ENCODE assay signal across 14 cellular contexts in genomic region chr6:118252474-118252873, GRCh38.
DNase-seq lines count a peak whose midpoint lies in the region; ATAC-seq and TF ChIP-seq lines count a peak whose summit lies in the region.
"Had no signal": no experiment of that assay in that cellular context is flagged by ENCODE, and none has a peak within 500 bp of the region (broad histone marks: within the 10 kb centered on the region; RNA-seq: fewer than 3 reads in every experiment).

No MANE protein-coding gene starts in this region.

- H4K20me1 ChIP-seq in OCI-LY1 (ENCODE audit: insufficient read depth, low read length) (no peaks in the 10 kb centered on the region), smooth muscle cell (ENCODE audit: low read depth) (no peaks in the 10 kb centered on the region)

- H3K79me2 ChIP-seq in OCI-LY1 (ENCODE audit: insufficient read depth, low read length) (no peaks in the 10 kb centered on the region), smooth muscle cell (ENCODE audit: low read depth) (no peaks in the 10 kb centered on the region)

- no peaks in the 10 kb centered on the region for H3K9me2 ChIP-seq in OCI-LY1 (ENCODE audit: low read depth, low read length)

- H2AFZ ChIP-seq in OCI-LY1 (ENCODE audit: low read length) (no peak overlapping the region), smooth muscle cell (ENCODE audit: low read depth) (no peak overlapping the region)

- H3F3A ChIP-seq in OCI-LY1 (ENCODE audit: insufficient read depth, low read length): no peaks in the 10 kb centered on the region
- no peaks in the 10 kb centered on the region for H3F3A ChIP-seq in smooth muscle cell (ENCODE audit: low read depth)

- 89 to 97% methylated on average over 1 of the region's 1 CpG for WGBS in testis, 2 donors
- 96% methylated on average over 1 of the region's 1 CpG for WGBS in smooth muscle cell (ENCODE audit: low lambda C conversion rate)

- DNase-seq in GM12865 (ENCODE audit: low read depth): peak; percentile 14
- DNase-seq in testis: no peak
- DNase-seq in NCI-H1092 (lab: John Stamatoyannopoulos, UW): no peak
- DNase-seq in HuH-7.5 (ENCODE audit: low spot score): no peak
- no peak for DNase-seq in smooth muscle cell (lab: John Stamatoyannopoulos, UW; ENCODE audit: unreplicated experiment)
- DNase-seq: activated naive CD8-positive, alpha-beta T cell treated with anti-CD3 and anti-CD28 coated beads for 36 hours; Caco-2; GOT3; stimulated activated CD4-positive, alpha-beta T cell treated with anti-CD3 and anti-CD28 coated beads, Interleukin-2, amount 100 ng/mL, for 48 hours; trophoblast cell had no signal

- H3K4me2 ChIP-seq in OCI-LY1 (ENCODE audit: low read length): no peak overlapping the region
- no peak overlapping the region for H3K4me2 ChIP-seq in smooth muscle cell

- no peaks in the 10 kb centered on the region for H3K9me3 ChIP-seq in OCI-LY1 (ENCODE audit: low read length)
- no peaks in the 10 kb centered on the region for H3K9me3 ChIP-seq in testis
- no peaks in the 10 kb centered on the region for H3K9me3 ChIP-seq in smooth muscle cell (replicated peaks; ENCODE audit: low read depth)
- H3K9me3 ChIP-seq: Caco-2 had no signal

- intact Hi-C loops in testis (cut with DNase I; ENCODE audit: low total_unique reads): no loop called here

- peak; percentile 4 for TF ChIP-seq CTCF in GM12865 (IDR thresholded peaks at IDR 0.05; ENCODE audit: insufficient read depth, low read depth, low read length, missing control alignments)
- TF ChIP-seq CTCF in OCI-LY1 (IDR thresholded peaks at IDR 0.05; ENCODE audit: low read length): peak; percentile 32; the same call in 1 of the 2 replicates
- TF ChIP-seq CTCF in testis (IDR thresholded peaks at IDR 0.05): no peak
- TF ChIP-seq CTCF in smooth muscle cell (IDR thresholded peaks at IDR 0.05; ENCODE audit: borderline replicate concordance, insufficient read depth, poor library complexity, severe bottlenecking): no peak

- H3K4me3 ChIP-seq in GM12865 (ENCODE audit: low read depth, low read length): no peak overlapping the region
- no peak overlapping the region for H3K4me3 ChIP-seq in OCI-LY1 (ENCODE audit: low read depth, low read length, poor library complexity, severe bottlenecking)
- no peak overlapping the region for H3K4me3 ChIP-seq in testis
- H3K4me3 ChIP-seq in smooth muscle cell: no peak overlapping the region

- peak; percentile 74 for ATAC-seq in GM19463 (IDR thresholded peaks at IDR 0.05; ENCODE audit: unreplicated experiment)
- ATAC-seq in HG03175 (IDR thresholded peaks at IDR 0.05; ENCODE audit: unreplicated experiment): peak; percentile 69
- ATAC-seq: activated CD4-positive, CD25-positive, alpha-beta regulatory T cell treated with anti-CD3 and anti-CD28 coated beads, Interleukin-2, amount 50 U/mL, for 24 hours had no signal

- no peaks in the 10 kb centered on the region for H3K4me1 ChIP-seq in OCI-LY1 (ENCODE audit: insufficient read depth, low read length, severe bottlenecking)
- no peaks in the 10 kb centered on the region for H3K4me1 ChIP-seq in testis
- H3K4me1 ChIP-seq in smooth muscle cell (ENCODE audit: low read depth): no peaks in the 10 kb centered on the region
- H3K4me1 ChIP-seq: Caco-2 had no signal

- H3K36me3 ChIP-seq in OCI-LY1 (ENCODE audit: insufficient read depth, low read length) (no peaks in the 10 kb centered on the region), testis (ENCODE audit: low read depth, missing control alignments) (no peaks in the 10 kb centered on the region), smooth muscle cell (ENCODE audit: low read depth) (no peaks in the 10 kb centered on the region)

- no peak for TF ChIP-seq POLR2A in testis (IDR thresholded peaks at IDR 0.05)

- no peak overlapping the region for H3K27ac ChIP-seq in OCI-LY1 (ENCODE audit: low read depth, low read length, poor library complexity, severe bottlenecking)
- H3K27ac ChIP-seq in testis: no peak overlapping the region
- H3K27ac ChIP-seq in smooth muscle cell (ENCODE audit: low read depth): no peak overlapping the region

- no peak overlapping the region for H3K9ac ChIP-seq in OCI-LY1 (ENCODE audit: low read length)
- H3K9ac ChIP-seq in smooth muscle cell (ENCODE audit: low read depth): no peak overlapping the region

- H3K27me3 ChIP-seq in OCI-LY1 (ENCODE audit: insufficient read depth, low read length): no peaks in the 10 kb centered on the region
- no peaks in the 10 kb centered on the region for H3K27me3 ChIP-seq in testis
- H3K27me3 ChIP-seq in smooth muscle cell (ENCODE audit: low read depth): no peaks in the 10 kb centered on the region

Comparison
In these comparisons a context has a peak if more than half of its experiments do, and no peak if none do; other contexts are left out.
1. CTCF ChIP-seq: peak in GM12865 (single experiment) and OCI-LY1 (single experiment); none in testis (0 of 3) and smooth muscle cell (single experiment).